ENCODE assay signal across 18 cellular contexts in the genomic region with DNA sequence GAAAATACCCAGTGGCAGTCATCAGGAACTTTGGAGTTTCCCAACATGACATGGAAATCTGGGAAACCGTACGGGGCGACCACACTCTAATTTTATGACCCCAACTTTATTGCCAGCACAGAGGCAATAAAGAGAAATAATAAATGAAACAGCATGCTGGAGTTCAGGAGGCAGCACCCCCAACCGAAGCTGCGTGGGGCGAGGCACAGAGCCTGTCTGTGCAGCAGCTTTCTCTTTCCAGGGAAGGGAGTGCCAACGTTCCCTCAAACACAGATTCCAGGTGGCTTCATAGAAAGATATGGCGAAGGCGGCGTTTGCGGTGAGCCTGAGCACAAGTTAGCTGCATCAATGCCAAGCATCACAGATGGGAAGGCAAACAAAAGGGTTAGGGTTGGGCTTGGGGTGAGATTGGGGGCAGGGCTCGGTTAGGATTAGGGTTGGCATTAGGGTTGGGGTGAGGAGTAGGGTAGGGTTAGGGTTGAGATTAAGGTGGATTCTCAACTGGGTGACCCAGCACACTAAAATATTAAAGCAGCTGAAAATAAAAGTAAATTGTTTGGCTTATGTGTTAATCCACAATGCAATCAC.
DNase-seq lines count a peak whose midpoint lies in the region; ATAC-seq and TF ChIP-seq lines count a peak whose summit lies in the region.
"Had no signal": no experiment of that assay in that cellular context is flagged by ENCODE, and none has a peak within 500 bp of the region (broad histone marks: within the 10 kb centered on the region; RNA-seq: fewer than 3 reads in every experiment).

No MANE protein-coding gene starts in this region.

- peaks cover 13% of the 10 kb centered on the region for H3K4me1 Mint-ChIP-seq in progenitor cell of endocrine pancreas (ENCODE audit: low read depth)
- H3K4me1 Mint-ChIP-seq: naive B cell, T-helper 17 cell had no signal

- 77% methylated on average over 12 of the region's 12 CpGs for WGBS in right cardiac atrium
- 21 to 40% (median 25%) methylated on average over 12 of the region's 12 CpGs for WGBS in ovary, 3 donors

- no peaks in the 10 kb centered on the region for H3K4me1 ChIP-seq in right cardiac atrium (ENCODE audit: control insufficient read depth, insufficient read depth, low read length)
- peaks cover 7% of the 10 kb centered on the region for H3K4me1 ChIP-seq in ovary (ENCODE audit: insufficient read depth)

- DNase-seq in H7 (peak; percentile 57), SW480 (ENCODE audit: low spot score) (peak; percentile 81), iPS-NIHi7 (ENCODE audit: extremely low spot score) (peak; percentile 25), progenitor cell of endocrine pancreas (ENCODE audit: low spot score, unreplicated experiment) (no peak), right cardiac atrium (no peak), ovary (no peak), mucosa of gallbladder (ENCODE audit: low spot score) (no peak)
- DNase-seq in stimulated activated naive CD8-positive, alpha-beta T cell treated with anti-CD3 and anti-CD28 coated beads, Interleukin-15, Interleukin-2, amounts not matched to agents 100 U/mL and 50 U/mL, for 24 hours, result no peak
- DNase-seq: activated CD4-positive, CD25-positive, alpha-beta regulatory T cell treated with anti-CD3 and anti-CD28 coated beads, Interleukin-2, amount 50 U/mL, for 72 hours; activated CD8-positive, alpha-beta memory T cell treated with anti-CD3 and anti-CD28 coated beads, Interleukin-2, amount 50 U/mL, for 4 hours; COR-L47; naive B cell; NCI-H1436; NCI-H446 treated with DMSO at 0.1 percent for 48 hours; T-helper 17 cell had no signal

- H3K36me3 ChIP-seq in H7 (replicated peaks; ENCODE audit: control insufficient read depth, insufficient read depth, low read length) (no peaks in the 10 kb centered on the region), ovary (no peaks in the 10 kb centered on the region)

- intact Hi-C loops in right cardiac atrium (cut with DNase I) (no loop called here), ovary (cut with DNase I) (no loop called here)

- peaks cover 13% of the 10 kb centered on the region for H3K9me3 Mint-ChIP-seq in progenitor cell of endocrine pancreas (ENCODE audit: low read depth)

- H3K36me3 Mint-ChIP-seq in progenitor cell of endocrine pancreas (ENCODE audit: insufficient read depth), result peaks cover 3% of the 10 kb centered on the region

- no peak overlapping the region for H3K4me3 Mint-ChIP-seq in progenitor cell of endocrine pancreas (ENCODE audit: low read depth)
- H3K4me3 Mint-ChIP-seq: naive B cell; stimulated activated naive CD8-positive, alpha-beta T cell treated with anti-CD3 and anti-CD28 coated beads, Interleukin-15, Interleukin-2, amounts not matched to agents 100 ng/mL and 50 ng/mL, for 24 hours; T-helper 17 cell had no signal

- H3K9me3 ChIP-seq in right cardiac atrium (ENCODE audit: control insufficient read depth, low read length), result peaks cover 2% of the 10 kb centered on the region
- peaks cover 0 to 9% of the 10 kb centered on the region in 2 donors for H3K9me3 ChIP-seq in ovary

- TF ChIP-seq POLR2A in ovary (IDR thresholded peaks at IDR 0.05), result no peak

- TF ChIP-seq EP300 in ovary (IDR thresholded peaks at IDR 0.05), result no peak

- H3K4me3 ChIP-seq in H7 (ENCODE audit: insufficient read depth, low read depth, low read length), result no peak overlapping the region
- no peak overlapping the region for H3K4me3 ChIP-seq in right cardiac atrium (ENCODE audit: low read length)
- no peak overlapping the region for H3K4me3 ChIP-seq in ovary

- peak overlapping the region; percentile 8 for H3K27ac Mint-ChIP-seq in progenitor cell of endocrine pancreas
- H3K27ac Mint-ChIP-seq: activated naive CD4-positive, alpha-beta T cell treated with anti-CD3 and anti-CD28 coated beads, Interleukin-2, amount 50 U/mL, for 72 hours; naive B cell; stimulated activated naive CD8-positive, alpha-beta T cell treated with anti-CD3 and anti-CD28 coated beads, Interleukin-15, Interleukin-2, amounts not matched to agents 100 ng/mL and 50 ng/mL, for 24 hours; T-helper 17 cell had no signal

- H3K27me3 ChIP-seq in H7 (ENCODE audit: control insufficient read depth, insufficient read depth, low read length) (no peaks in the 10 kb centered on the region), right cardiac atrium (ENCODE audit: control insufficient read depth, insufficient read depth) (no peaks in the 10 kb centered on the region), ovary (no peaks in the 10 kb centered on the region)

- peaks cover 21% of the 10 kb centered on the region for H3K27me3 Mint-ChIP-seq in progenitor cell of endocrine pancreas

- H3K27ac ChIP-seq in right cardiac atrium (ENCODE audit: low read length), result no peak overlapping the region
- H3K27ac ChIP-seq in ovary, result no peak overlapping the region
- H3K27ac ChIP-seq: KMS-11 had no signal

- ATAC-seq in right cardiac atrium, result no peak
- no peak for ATAC-seq in stimulated activated naive CD8-positive, alpha-beta T cell treated with anti-CD3 and anti-CD28 coated beads, Interleukin-15, Interleukin-2, amounts not matched to agents 100 U/mL and 50 U/mL, for 24 hours
- ATAC-seq: activated naive CD4-positive, alpha-beta T cell treated with anti-CD3 and anti-CD28 coated beads, Interleukin-2, amount 50 U/mL, for 72 hours; T-helper 17 cell had no signal

- TF ChIP-seq CTCF in progenitor cell of endocrine pancreas (IDR thresholded peaks at IDR 0.05; ENCODE audit: unreplicated experiment), result no peak
- no peak for TF ChIP-seq CTCF in ovary (IDR thresholded peaks at IDR 0.05)

Comparison
In these comparisons a context has a peak if more than half of its experiments do, and no peak if none do; other contexts are left out.
1. DNase-seq: peak in H7 (single experiment), SW480 (single experiment) and iPS-NIHi7 (single experiment); none in progenitor cell of endocrine pancreas (single experiment), right cardiac atrium (0 of 3), ovary (0 of 5), stimulated activated naive CD8-positive, alpha-beta T cell treated with anti-CD3 and anti-CD28 coated beads, Interleukin-15, Interleukin-2, amounts not matched to agents 100 U/mL and 50 U/mL, for 24 hours (single experiment) and mucosa of gallbladder (single experiment).